Comparison of ENCODE assay signal across 21 cellular contexts in the genomic region with DNA sequence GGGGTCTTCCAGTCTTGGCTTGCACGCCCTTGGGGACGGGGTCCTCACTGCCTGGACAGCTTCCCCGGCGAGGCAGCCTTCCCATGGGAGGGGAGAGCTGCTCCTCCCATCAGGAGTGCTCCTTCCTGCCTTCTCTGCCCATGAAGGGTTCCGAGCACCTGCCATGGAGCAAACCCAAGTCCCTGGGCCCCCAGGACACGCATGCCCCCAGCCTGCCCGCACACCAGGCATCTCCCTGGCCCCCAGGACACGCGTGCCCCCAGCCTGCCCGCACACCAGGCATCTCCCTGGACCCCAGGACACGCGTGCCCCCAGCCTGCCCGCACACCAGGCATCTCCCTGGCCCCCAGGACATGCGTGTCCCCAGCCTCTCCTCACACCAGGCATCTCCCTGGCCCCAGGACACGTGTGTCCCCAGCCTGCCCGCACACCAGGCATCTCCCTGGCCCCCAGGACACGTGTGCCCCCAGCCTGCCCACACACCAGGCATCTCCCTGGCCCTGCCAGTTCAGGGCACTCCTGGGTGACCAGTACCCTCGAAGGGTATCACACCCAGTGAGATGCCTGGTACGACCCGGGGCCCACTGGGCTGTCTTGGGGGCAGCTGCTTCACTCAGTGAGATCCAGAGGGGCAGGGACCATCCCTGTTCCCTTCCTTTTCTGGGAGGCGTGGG. TPM values are rescaled to one million over a fixed set of nuclear protein-coding genes. Genes with fewer than 3 reads are reported as not detected.
"Had no signal": no experiment of that assay in that cellular context is flagged by ENCODE, and none has a peak within 500 bp of the region (broad histone marks: within the 10 kb centered on the region; RNA-seq: fewer than 3 reads in every experiment).

No MANE protein-coding gene starts in this region.

- DNase-seq: activated CD4-positive, alpha-beta T cell treated with anti-CD3 and anti-CD28 coated beads, Interleukin-2, amount 10 ng/mL, durations not matched to agents 7 days and 5 days; activated CD4-positive, CD25-positive, alpha-beta regulatory T cell treated with anti-CD3 and anti-CD28 coated beads, Interleukin-2, amount 50 U/mL, for 72 hours; activated CD8-positive, alpha-beta T cell treated with anti-CD3 and anti-CD28 coated beads, Interleukin-2, amount 10 ng/mL, durations not matched to agents 7 days and 5 days; activated gamma-delta T cell treated with Interleukin-2 at 50 U/mL for 16 hours; activated T-cell treated with anti-CD3 and anti-CD28 coated beads, Interleukin-2, amount 50 U/mL, for 1 hour; adrenal gland; gastrocnemius medialis; hippocampal formation; mesenchymal stem cell; nephron progenitor cell; stimulated activated CD4-positive, alpha-beta T cell treated with anti-CD3 and anti-CD28 coated beads, Interleukin-1b, Interleukin-23, amount 100 ng/mL, for 48 hours had no signal

- ATAC-seq: activated CD8-positive, alpha-beta T cell treated with anti-CD3 and anti-CD28 coated beads, Interleukin-2, amount 10 ng/mL, durations not matched to agents 7 days and 5 days; gastrocnemius medialis had no signal

- H3K9me3 ChIP-seq: adrenal gland, ascending aorta, breast epithelium, esophagus muscularis mucosa, gastrocnemius medialis, tibial artery had no signal

- H3K36me3 ChIP-seq: adrenal gland, ascending aorta, breast epithelium, esophagus muscularis mucosa, gastrocnemius medialis, tibial artery had no signal

- H3K4me1 ChIP-seq: adrenal gland, ascending aorta, breast epithelium, gastrocnemius medialis, tibial artery had no signal

- H3K27ac ChIP-seq: adrenal gland, ascending aorta, breast epithelium, coronary artery, esophagus muscularis mucosa, gastrocnemius medialis, tibial artery, VCaP had no signal

- H3K4me3 ChIP-seq: adrenal gland, ascending aorta, coronary artery, esophagus muscularis mucosa, gastrocnemius medialis, tibial artery had no signal

- H3K27me3 ChIP-seq: adrenal gland, ascending aorta had no signal

RNA-seq across cellular contexts. Expression of a gene that starts 21.7 kb away (rescaled TPM):
- total RNA-seq: activated CD4-positive, alpha-beta T cell treated with anti-CD3 and anti-CD28 coated beads, Interleukin-2, amount 10 ng/mL, durations not matched to agents 7 days and 5 days; activated CD8-positive, alpha-beta T cell treated with anti-CD3 and anti-CD28 coated beads, Interleukin-2, amount 10 ng/mL, durations not matched to agents 7 days and 5 days; ascending aorta; breast epithelium; lower leg skin; mononuclear cell; T-helper 2 cell treated with Interferon-gamma antibody and Interleukin-4, amounts not matched to agents 100 ng/mL and 5 ng/mL, for 36 hours had no signal
- polyA plus RNA-seq: urinary bladder had no signal

RNA-seq across cellular contexts. Expression of a gene that starts 46.4 kb away (rescaled TPM):
- total RNA-seq: activated CD4-positive, alpha-beta T cell treated with anti-CD3 and anti-CD28 coated beads, Interleukin-2, amount 10 ng/mL, durations not matched to agents 7 days and 5 days; activated CD8-positive, alpha-beta T cell treated with anti-CD3 and anti-CD28 coated beads, Interleukin-2, amount 10 ng/mL, durations not matched to agents 7 days and 5 days; ascending aorta; breast epithelium; esophagus muscularis mucosa; gastrocnemius medialis; mononuclear cell; T-helper 2 cell treated with Interferon-gamma antibody and Interleukin-4, amounts not matched to agents 100 ng/mL and 5 ng/mL, for 36 hours had no signal
- polyA plus RNA-seq: urinary bladder had no signal
